Comparison of ENCODE assay signal across 14 cellular contexts in genomic region chr15:23422946-23423708, GRCh38. TPM values are rescaled to one million over a fixed set of nuclear protein-coding genes. Genes with fewer than 3 reads are reported as not detected.
DNase-seq lines count a peak whose midpoint lies in the region; ATAC-seq and TF ChIP-seq lines count a peak whose summit lies in the region.
"Had no signal": no experiment of that assay in that cellular context is flagged by ENCODE, and none has a peak within 500 bp of the region (broad histone marks: within the 10 kb centered on the region; RNA-seq: fewer than 3 reads in every experiment).

No MANE protein-coding gene starts in this region.

- H3K4me1 ChIP-seq in heart left ventricle (peaks cover 0 to 20% (median 6%) of the 10 kb centered on the region in 12 donors), upper lobe of left lung (no peaks in the 10 kb centered on the region), uterus (no peaks in the 10 kb centered on the region)

- WGBS in heart left ventricle, 4 donors = 39 to 48% (median 47%) methylated on average over 5 to 8 of the region's 8 CpGs
- 70 to 80% methylated on average over 8 of the region's 8 CpGs for WGBS in upper lobe of left lung, 2 donors

- intact Hi-C loops in heart left ventricle (cut with DNase I) = no loop called here
- intact Hi-C loops in uterus (cut with DNase I; ENCODE audit: low total_unique reads) = no loop called here

- H3K9me3 ChIP-seq in heart left ventricle = no peaks in the 10 kb centered on the region
- H3K9me3 ChIP-seq in upper lobe of left lung = no peaks in the 10 kb centered on the region
- H3K9me3 ChIP-seq in uterus = no peaks in the 10 kb centered on the region

- no peaks in the 10 kb centered on the region for H3K27me3 ChIP-seq in heart left ventricle
- H3K27me3 ChIP-seq in upper lobe of left lung = no peaks in the 10 kb centered on the region
- H3K27me3 ChIP-seq in uterus = no peaks in the 10 kb centered on the region

- H3K27ac ChIP-seq in heart left ventricle (peak overlapping the region in 11 of 12 donors; percentile 4 to 79 (median 64)), upper lobe of left lung (no peak overlapping the region), uterus (no peak overlapping the region)
- H3K27ac ChIP-seq: 22Rv1 had no signal

- DNase-seq in DMS53 (lab: John Stamatoyannopoulos, UW) = peak; percentile 52
- DNase-seq in DMS53 treated with DMSO at 0.1 percent for 48 hours (lab: John Stamatoyannopoulos, UW; ENCODE audit: unreplicated experiment) = no peak
- DNase-seq in NB4 (ENCODE audit: low read depth) = peak; percentile 37
- DNase-seq in heart left ventricle = peak in 2 of 5 donors; percentile 30 to 43
- DNase-seq in upper lobe of left lung = no peak
- DNase-seq in uterus = no peak
- no peak for DNase-seq in NCI-H1930 (lab: John Stamatoyannopoulos, UW)
- DNase-seq: foreskin melanocyte, GDM1, naive B cell, NCI-H2081 treated with DMSO at 0.1 percent for 48 hours, SIG-M5 had no signal

- no peak for TF ChIP-seq CTCF in NB4 (IDR thresholded peaks at IDR 0.05; ENCODE audit: low read depth, low read length)
- TF ChIP-seq CTCF in heart left ventricle (IDR thresholded peaks at IDR 0.05) = no peak
- no peak for TF ChIP-seq CTCF in upper lobe of left lung (IDR thresholded peaks at IDR 0.05)
- TF ChIP-seq CTCF in uterus (IDR thresholded peaks at IDR 0.05) = no peak

- no peak for TF ChIP-seq EP300 in upper lobe of left lung (IDR thresholded peaks at IDR 0.05)

- TF ChIP-seq POLR2A in NB4 (IDR thresholded peaks at IDR 0.05; ENCODE audit: extremely low read depth, insufficient read length) (no peak), heart left ventricle (IDR thresholded peaks at IDR 0.05) (no peak), upper lobe of left lung (IDR thresholded peaks at IDR 0.05) (no peak), uterus (IDR thresholded peaks at IDR 0.05) (no peak)

- no peak overlapping the region for H3K4me3 ChIP-seq in NB4 (ENCODE audit: low read depth, low read length)
- H3K4me3 ChIP-seq in heart left ventricle = no peak overlapping the region
- no peak overlapping the region for H3K4me3 ChIP-seq in upper lobe of left lung
- no peak overlapping the region for H3K4me3 ChIP-seq in uterus

- ATAC-seq in heart left ventricle = peak; percentile 95 to 97 (median 96)
- ATAC-seq in upper lobe of left lung (ENCODE audit: low FRiP score in 2 of 2) = peak; percentile 54 to 86
- no peak for ATAC-seq in HG02623 (IDR thresholded peaks at IDR 0.05; ENCODE audit: unreplicated experiment)

- H3K36me3 ChIP-seq in heart left ventricle (no peaks in the 10 kb centered on the region), upper lobe of left lung (no peaks in the 10 kb centered on the region), uterus (no peaks in the 10 kb centered on the region)

RNA-seq across cellular contexts. Expression of gene GOLGA6L2, which starts 23.9 kb away (rescaled TPM):
- total RNA-seq in heart left ventricle = not detected
- polyA plus RNA-seq in heart left ventricle = not detected
- not detected for total RNA-seq in upper lobe of left lung
- total RNA-seq in uterus = not detected

Comparison
In these comparisons a context has a peak if more than half of its experiments do, and no peak if none do; other contexts are left out.
1. DNase-seq: peak in DMS53 (single experiment) and NB4 (single experiment); none in DMS53 treated with DMSO at 0.1 percent for 48 hours (single experiment), upper lobe of left lung (0 of 2), uterus (0 of 2) and NCI-H1930 (0 of 2).
2. H3K27ac ChIP-seq: peak in heart left ventricle (11 of 12); none in upper lobe of left lung (0 of 4) and uterus (0 of 2).